Comparison of ENCODE assay signal across 9 cellular contexts in genomic region chr13:44974056-44974798, GRCh38. TPM values are rescaled to one million over a fixed set of nuclear protein-coding genes. Genes with fewer than 3 reads are reported as not detected.
DNase-seq lines count a peak whose midpoint lies in the region; ATAC-seq and TF ChIP-seq lines count a peak whose summit lies in the region.
"Had no signal": no experiment of that assay in that cellular context is flagged by ENCODE, and none has a peak within 500 bp of the region (broad histone marks: within the 10 kb centered on the region; RNA-seq: fewer than 3 reads in every experiment).

No MANE protein-coding gene starts in this region.

- in situ Hi-C loops in IMR-90 (cut with MboI; ENCODE audit: low sequenced_read_pairs): no loop called here

- CTCF ChIA-PET in IMR-90 (lab: Yijun Ruan, JAX): interaction anchor here (0.6 to 1.0 kb wide), 4 partner anchors 72 to 507 kb away, joined by 3 to 4 read pairs (median 3); no protein-coding TSS in a partner anchor

- no peak for TF ChIP-seq CTCF in IMR-90 (conservative IDR thresholded peaks at IDR 0.05; ENCODE audit: low read depth, low read length)
- no peak for TF ChIP-seq CTCF in fibroblast of mammary gland (conservative IDR thresholded peaks at IDR 0.05; ENCODE audit: control insufficient read depth, insufficient read depth, low read depth, low read length)

- H3K27me3 ChIP-seq in IMR-90 (ENCODE audit: control insufficient read depth, insufficient read depth, low read length): no peaks in the 10 kb centered on the region

- WGBS in IMR-90 (ENCODE audit: extremely low coverage in 2 of 2, insufficient read length in 1 of 2), 2 experiments: 70% methylated on average over 2 of the region's 9 CpGs; no CpG with 5 or more reads in 1 of the 2 experiments

- H3K27ac ChIP-seq in IMR-90 (ENCODE audit: insufficient read depth, low read length): no peak overlapping the region

- H3K14ac ChIP-seq in IMR-90 (replicated peaks; ENCODE audit: low read depth, low read length): 0 out of 2 replicates have a peak overlapping the region, but pooled peaks have one; percentile 31

- H2BK5ac ChIP-seq in IMR-90 (ENCODE audit: low read depth, low read length, poor library complexity, severe bottlenecking): peak overlapping the region; percentile 12

- H3K4me3 ChIP-seq in IMR-90 (ENCODE audit: insufficient read depth, low read depth, low read length) (no peak overlapping the region), fibroblast of mammary gland (ENCODE audit: control insufficient read depth, low read depth, low read length) (no peak overlapping the region)

- TF ChIP-seq RAD21 in IMR-90 (IDR thresholded peaks at IDR 0.05; ENCODE audit: low read length): no peak

- no peak overlapping the region for H2BK20ac ChIP-seq in IMR-90 (ENCODE audit: low read depth, low read length)

- H4K20me1 ChIP-seq in IMR-90 (ENCODE audit: insufficient read depth, low read length): no peaks in the 10 kb centered on the region

- H4K5ac ChIP-seq in IMR-90 (ENCODE audit: low read depth, low read length): 0 out of 2 replicates have a peak overlapping the region, but pooled peaks have one; percentile 6

- peaks cover 9 to 29% of the 10 kb centered on the region in 2 experiments; a peak in 3 of 4 replicates for H3K79me1 ChIP-seq in IMR-90 (ENCODE audit: low read depth in 1 of 2, low read length in 2 of 2)

- no peak overlapping the region for H3K4me2 ChIP-seq in IMR-90 (ENCODE audit: low read depth, low read length)

- no peak overlapping the region for H2BK120ac ChIP-seq in IMR-90 (ENCODE audit: low read depth, low read length)

- peak; percentile 54 for ATAC-seq in GM19452 (IDR thresholded peaks at IDR 0.05; ENCODE audit: unreplicated experiment)
- no peak for ATAC-seq in IMR-90 (ENCODE audit: low read depth)
- ATAC-seq in HG03196 (IDR thresholded peaks at IDR 0.05; ENCODE audit: unreplicated experiment): no peak

- H3K9me3 ChIP-seq in IMR-90 (ENCODE audit: control insufficient read depth, insufficient read depth, low read length): no peaks in the 10 kb centered on the region

- H3K18ac ChIP-seq in IMR-90 (ENCODE audit: low read depth, low read length): 0 out of 2 replicates have a peak overlapping the region, but pooled peaks have one; percentile 1

- peak overlapping the region in 1 of 2 experiments; percentile 28; a peak in 2 of 4 replicates for H4K8ac ChIP-seq in IMR-90 (ENCODE audit: low read depth in 2 of 2, low read length in 2 of 2)

- intact Hi-C loops in IMR-90 (cut with micrococcal nuclease): loop anchor here (5.0 to 10.0 kb wide), 2 partner anchors 151 to 922 kb away; partner anchors contain the start of gene GTF2F2

- peaks cover 6% of the 10 kb centered on the region; the same call in 1 of the 2 replicates for H3K9me1 ChIP-seq in IMR-90 (ENCODE audit: insufficient read depth, low read length)

- H2AFZ ChIP-seq in IMR-90 (replicated peaks; ENCODE audit: low read length, poor library complexity): no peak overlapping the region

- peaks cover 9% of the 10 kb centered on the region for H3K4me1 ChIP-seq in IMR-90 (ENCODE audit: control insufficient read depth, insufficient read depth, low read length)

- BruUV-seq in IMR-90 (replicated peaks; lab: Mats Ljungman, UMichigan): no TSS peak

- H3K36me3 ChIP-seq in IMR-90 (ENCODE audit: control insufficient read depth, insufficient read depth, low read length): peaks cover 16% of the 10 kb centered on the region

- no peak for TF ChIP-seq POLR2A in IMR-90 (IDR thresholded peaks at IDR 0.05; ENCODE audit: low read depth, low read length)

- no peak overlapping the region for H3K23ac ChIP-seq in IMR-90 (ENCODE audit: low read depth, low read length)

- H2AK5ac ChIP-seq in IMR-90 (ENCODE audit: low read depth, low read length): peak overlapping the region; percentile 1; the same call in 1 of the 2 replicates

- POLR2A ChIA-PET in IMR-90 (lab: Charles Lee; ENCODE audit: unreplicated experiment): no interaction called here

- 0 out of 3 replicates have a peak overlapping the region, but pooled peaks have one; percentile 77 for H2BK15ac ChIP-seq in IMR-90 (ENCODE audit: low read depth, low read length)

- dilution Hi-C loops in IMR-90 (cut with HindIII; ENCODE audit: low sequenced_read_pairs, unreplicated experiment): no loop called here

- no peak overlapping the region for H3K9ac ChIP-seq in IMR-90 (ENCODE audit: low read depth, low read length)

- H4K91ac ChIP-seq in IMR-90 (ENCODE audit: insufficient read depth, low read depth, low read length): no peak overlapping the region

- no peak overlapping the region for H2AK9ac ChIP-seq in IMR-90 (replicated peaks; ENCODE audit: low read depth, low read length, poor library complexity)

- H3K56ac ChIP-seq in IMR-90 (ENCODE audit: extremely low read depth, insufficient read depth, low read length): no peak overlapping the region

- no peak overlapping the region for H3K4ac ChIP-seq in IMR-90 (ENCODE audit: low read depth, low read length)

- DNase-seq in AML-193 (lab: John Stamatoyannopoulos, UW) (peak; percentile 86 to 91), IMR-90 (peak; percentile 65), fibroblast of mammary gland (ENCODE audit: low read depth) (peak; percentile 68), NCI-H1105 (lab: John Stamatoyannopoulos, UW) (no peak)
- DNase-seq in stimulated activated CD4-positive, alpha-beta T cell treated with anti-CD3 and anti-CD28 coated beads, Interleukin-2, amount 100 ng/mL, for 24 hours: no peak
- no peak for DNase-seq in effector CD8-positive, alpha-beta T cell (lab: John Stamatoyannopoulos, UW)
- DNase-seq: RPMI8226 had no signal

TF ChIP-seq in IMR-90, 13 proteins besides CTCF, POLR2A, EP300 and RAD21:
- 0 out of 2 replicates have a peak, but pooled peaks have one; percentile 30 for TF ChIP-seq CEBPB (IDR thresholded peaks at IDR 0.05; ENCODE audit: low read depth, low read length)
- TF ChIP-seq MXI1 (IDR thresholded peaks at IDR 0.05; ENCODE audit: borderline replicate concordance, low read depth, low read length): no peak

RNA-seq across cellular contexts. Expression of gene NUFIP1, which starts 15.0 kb away (rescaled TPM):
- 1.4 and 2.5 TPM in 2 replicates for total RNA-seq in IMR-90 (2012; rRNA removed)
- polyA plus RNA-seq in IMR-90 (2012; rRNA removed): 2.1 and 2.3 TPM in 2 replicates
- 0.90 and 0.99 TPM in 2 replicates for polyA plus RNA-seq in IMR-90 (2012; cell fraction: cytosol; rRNA removed)
- 0.94 and 1.7 TPM in 2 replicates for polyA plus RNA-seq in IMR-90 (2012; cell fraction: nucleus; rRNA removed; ENCODE audit: low replicate concordance)

RNA-seq across cellular contexts. Expression of gene GPALPP1, which starts 15.1 kb away (rescaled TPM):
- 10.6 and 25.3 TPM in 2 replicates for total RNA-seq in IMR-90 (2012; rRNA removed)
- polyA plus RNA-seq in IMR-90 (2012; rRNA removed): 8.2 and 12.5 TPM in 2 replicates
- 2.6 and 3.3 TPM in 2 replicates for polyA plus RNA-seq in IMR-90 (2012; cell fraction: cytosol; rRNA removed)
- polyA plus RNA-seq in IMR-90 (2012; cell fraction: nucleus; rRNA removed; ENCODE audit: low replicate concordance): 10.0 and 29.4 TPM in 2 replicates

Comparison
In these comparisons a context has a peak if more than half of its experiments do, and no peak if none do; other contexts are left out.
1. DNase-seq: peak in AML-193 (2 of 2), IMR-90 (single experiment) and fibroblast of mammary gland (single experiment); none in stimulated activated CD4-positive, alpha-beta T cell treated with anti-CD3 and anti-CD28 coated beads, Interleukin-2, amount 100 ng/mL, for 24 hours (0 of 2), NCI-H1105 (single experiment) and effector CD8-positive, alpha-beta T cell (single experiment).